18 cellular contexts compared by ENCODE assay signal in genomic region chr6:2797564-2798014, GRCh38. TPM values are rescaled to one million over a fixed set of nuclear protein-coding genes. Genes with fewer than 3 reads are reported as not detected.
DNase-seq lines count a peak whose midpoint lies in the region; ATAC-seq, FAIRE-seq and TF ChIP-seq lines count a peak whose summit lies in the region.
"Had no signal": no experiment of that assay in that cellular context is flagged by ENCODE, and none has a peak within 500 bp of the region (broad histone marks: within the 10 kb centered on the region; RNA-seq: fewer than 3 reads in every experiment).

No MANE protein-coding gene starts in this region.

- no peaks in the 10 kb centered on the region for H3K79me2 ChIP-seq in K562 (ENCODE audit: control insufficient read depth, insufficient read depth, low read length)

- H3K4me1 Mint-ChIP-seq in activated naive CD8-positive, alpha-beta T cell treated with anti-CD3 and anti-CD28 coated beads, Interleukin-2, amount 10 ng/mL, durations not matched to agents 7 days and 5 days = peaks cover 38% of the 10 kb centered on the region
- peaks cover 39% of the 10 kb centered on the region for H3K4me1 Mint-ChIP-seq in activated naive CD8-positive, alpha-beta T cell treated with anti-CD3 and anti-CD28 coated beads for 36 hours

- TF ChIP-seq EP300 in K562 (IDR thresholded peaks at IDR 0.05; ENCODE audit: low read length) = no peak

- H3K36me3 Mint-ChIP-seq in activated naive CD8-positive, alpha-beta T cell treated with anti-CD3 and anti-CD28 coated beads, Interleukin-2, amount 10 ng/mL, durations not matched to agents 7 days and 5 days = no peaks in the 10 kb centered on the region
- H3K36me3 Mint-ChIP-seq in activated naive CD8-positive, alpha-beta T cell treated with anti-CD3 and anti-CD28 coated beads for 36 hours = peaks cover 5% of the 10 kb centered on the region

- no TSS peak for BruUV-seq in K562 (replicated peaks; lab: Mats Ljungman, UMichigan)

- H3K4me1 ChIP-seq in K562 (replicated peaks in 1 of 2; ENCODE audit: control insufficient read depth in 2 of 2, insufficient read depth in 2 of 2, low read length in 2 of 2) (peaks cover 13 to 16% of the 10 kb centered on the region in 2 experiments), upper lobe of right lung (peaks cover 31% of the 10 kb centered on the region)

- no peaks in the 10 kb centered on the region for H3K27me3 ChIP-seq in K562 (ENCODE audit: control insufficient read depth in 2 of 2, insufficient read depth in 2 of 2, low read length in 2 of 2)
- no peaks in the 10 kb centered on the region for H3K27me3 ChIP-seq in upper lobe of right lung
- H3K27me3 ChIP-seq: SJSA1 had no signal

- no peaks in the 10 kb centered on the region for H3K27me3 Mint-ChIP-seq in activated naive CD8-positive, alpha-beta T cell treated with anti-CD3 and anti-CD28 coated beads, Interleukin-2, amount 10 ng/mL, durations not matched to agents 7 days and 5 days
- no peaks in the 10 kb centered on the region for H3K27me3 Mint-ChIP-seq in activated naive CD8-positive, alpha-beta T cell treated with anti-CD3 and anti-CD28 coated beads for 36 hours
- H3K27me3 Mint-ChIP-seq: activated naive CD8-positive, alpha-beta T cell treated with anti-CD3 and anti-CD28 coated beads, Interleukin-2, amount 50 U/mL, for 24 hours; central memory CD8-positive, alpha-beta T cell; naive thymus-derived CD4-positive, alpha-beta T cell had no signal

- FAIRE-seq in K562 (lab: Jason Lieb, UNC) = no peak

- TF ChIP-seq POLR2A in K562 (conservative IDR thresholded peaks at IDR 0.05) = no peak

- H3K4me3 ChIP-seq in K562 (no peak overlapping the region), upper lobe of right lung (no peak overlapping the region)
- H3K4me3 ChIP-seq: SJSA1 had no signal

- no peak for TF ChIP-seq CTCF in K562 (IDR thresholded peaks at IDR 0.05 in 2 of 3, conservative IDR thresholded peaks at IDR 0.05 in 1 of 3; ENCODE audit: insufficient read depth in 2 of 3, low read depth in 1 of 3, low read length in 3 of 3)
- no peak for TF ChIP-seq CTCF in upper lobe of right lung (IDR thresholded peaks at IDR 0.05)

- whole genome bisulfite sequencing in K562 (ENCODE audit: insufficient coverage, low coverage, missing lambda C conversion rate) = 27% methylated on average over 2 of the region's 3 CpGs

- DNase-seq in activated naive CD8-positive, alpha-beta T cell treated with anti-CD3 and anti-CD28 coated beads, Interleukin-2, amount 10 ng/mL, durations not matched to agents 7 days and 5 days = no peak
- DNase-seq in activated naive CD8-positive, alpha-beta T cell treated with anti-CD3 and anti-CD28 coated beads for 36 hours = no peak
- DNase-seq in K562 (ENCODE audit: extremely low read depth in 1 of 4, low spot score in 3 of 4) (peak in 1 of 4 experiments; percentile 30), mucosa of gallbladder (ENCODE audit: low spot score) (peak; percentile 21), upper lobe of right lung (no peak), NCI-H774 (lab: John Stamatoyannopoulos, UW) (no peak)
- DNase-seq: activated CD8-positive, alpha-beta memory T cell treated with anti-CD3 and anti-CD28 coated beads, Interleukin-2, amount 50 U/mL, for 4 hours; activated naive CD8-positive, alpha-beta T cell treated with anti-CD3 and anti-CD28 coated beads, Interleukin-2, amount 50 U/mL, for 24 hours; glutamatergic neuron; naive thymus-derived CD4-positive, alpha-beta T cell; NCI-H1930 had no signal

- H3K27ac Mint-ChIP-seq in activated naive CD8-positive, alpha-beta T cell treated with anti-CD3 and anti-CD28 coated beads, Interleukin-2, amount 10 ng/mL, durations not matched to agents 7 days and 5 days = peak overlapping the region; percentile 51
- no peak overlapping the region for H3K27ac Mint-ChIP-seq in activated naive CD8-positive, alpha-beta T cell treated with anti-CD3 and anti-CD28 coated beads for 36 hours
- H3K27ac Mint-ChIP-seq: activated naive CD8-positive, alpha-beta T cell treated with anti-CD3 and anti-CD28 coated beads, Interleukin-2, amount 50 U/mL, for 24 hours had no signal

- H3K27ac ChIP-seq in K562 (ENCODE audit: extremely low read depth, low read depth, low read length) (no peak overlapping the region), upper lobe of right lung (peak overlapping the region; percentile 27)
- H3K27ac ChIP-seq: KMS-11, SJSA1 had no signal

- H3K4me2 ChIP-seq in K562 (ENCODE audit: insufficient read depth, low read length) = no peak overlapping the region
- H3K4me2 ChIP-seq: KMS-11 had no signal

- in situ Hi-C loops in K562 (cut with MboI) = no loop called here

- no peak for ATAC-seq in activated naive CD8-positive, alpha-beta T cell treated with anti-CD3 and anti-CD28 coated beads, Interleukin-2, amount 10 ng/mL, durations not matched to agents 7 days and 5 days (ENCODE audit: low read depth)
- ATAC-seq in K562 (peak; percentile 37), upper lobe of right lung (peak; percentile 71), GM18519 (IDR thresholded peaks at IDR 0.05; ENCODE audit: low FRiP score, unreplicated experiment) (no peak), GM18867 (IDR thresholded peaks at IDR 0.05; ENCODE audit: unreplicated experiment) (no peak)
- ATAC-seq: activated naive CD8-positive, alpha-beta T cell treated with anti-CD3 and anti-CD28 coated beads, Interleukin-2, amount 50 U/mL, for 24 hours; HCT116; naive thymus-derived CD4-positive, alpha-beta T cell; sciatic nerve had no signal

- H3K36me3 ChIP-seq in K562 (ENCODE audit: control insufficient read depth, insufficient read depth, low read length) (no peaks in the 10 kb centered on the region), upper lobe of right lung (no peaks in the 10 kb centered on the region)

- H3K9me3 ChIP-seq in K562 (replicated peaks; ENCODE audit: control insufficient read depth, insufficient read depth, low read depth, low read length) = 0 out of 2 replicates have a peak, but pooled peaks cover 4% of the 10 kb centered on the region
- H3K9me3 ChIP-seq in upper lobe of right lung = no peaks in the 10 kb centered on the region
- H3K9me3 ChIP-seq: SJSA1 had no signal

- no peaks in the 10 kb centered on the region for H3K9me1 ChIP-seq in K562 (ENCODE audit: control insufficient read depth, insufficient read depth, low read length)

- peak overlapping the region in 1 of 2 experiments; percentile 11; a peak in 2 of 4 replicates for H3K9ac ChIP-seq in K562 (ENCODE audit: insufficient read depth in 1 of 2, low read depth in 2 of 2, low read length in 2 of 2)
- H3K9ac ChIP-seq: KMS-11 had no signal

- H3K9me3 Mint-ChIP-seq in activated naive CD8-positive, alpha-beta T cell treated with anti-CD3 and anti-CD28 coated beads, Interleukin-2, amount 10 ng/mL, durations not matched to agents 7 days and 5 days = no peaks in the 10 kb centered on the region
- H3K9me3 Mint-ChIP-seq in activated naive CD8-positive, alpha-beta T cell treated with anti-CD3 and anti-CD28 coated beads for 36 hours = peaks cover 3% of the 10 kb centered on the region
- H3K9me3 Mint-ChIP-seq: activated naive CD8-positive, alpha-beta T cell treated with anti-CD3 and anti-CD28 coated beads, Interleukin-2, amount 50 U/mL, for 24 hours; central memory CD8-positive, alpha-beta T cell had no signal

- H4K20me1 ChIP-seq in K562 (replicated peaks; ENCODE audit: control insufficient read depth, insufficient read depth, low read length) = no peaks in the 10 kb centered on the region

- intact Hi-C loops in K562 (cut with micrococcal nuclease) (no loop called here), upper lobe of right lung (cut with DNase I) (loop anchor here (10.0 kb wide), 1 partner anchor 137 kb away; no protein-coding TSS in a partner anchor)

- POLR2A ChIA-PET in activated naive CD8-positive, alpha-beta T cell treated with anti-CD3 and anti-CD28 coated beads, Interleukin-2, amount 10 ng/mL, durations not matched to agents 7 days and 5 days (lab: Charles Lee) = interaction anchor here (0.6 kb wide), 1 partner anchor 262 kb away, joined by 3 read pairs; no protein-coding TSS in a partner anchor
- POLR2A ChIA-PET in K562 (lab: Yijun Ruan, JAX) = interaction anchor here (0.6 to 2.8 kb wide), 8 partner anchors 8 to 784 kb away, joined by 3 to 12 read pairs (median 4); partner anchors contain the start of gene SERPINB1

- H2AFZ ChIP-seq in K562 (ENCODE audit: low read depth, low read length) = peak overlapping the region; percentile 57; the same call in 1 of the 2 replicates

- no peak overlapping the region for H3K4me3 Mint-ChIP-seq in activated naive CD8-positive, alpha-beta T cell treated with anti-CD3 and anti-CD28 coated beads, Interleukin-2, amount 10 ng/mL, durations not matched to agents 7 days and 5 days
- H3K4me3 Mint-ChIP-seq in activated naive CD8-positive, alpha-beta T cell treated with anti-CD3 and anti-CD28 coated beads for 36 hours = no peak overlapping the region
- H3K4me3 Mint-ChIP-seq: activated naive CD8-positive, alpha-beta T cell treated with anti-CD3 and anti-CD28 coated beads, Interleukin-2, amount 50 U/mL, for 24 hours; central memory CD8-positive, alpha-beta T cell; naive thymus-derived CD4-positive, alpha-beta T cell had no signal

- CTCF ChIA-PET in K562 (lab: Yijun Ruan, JAX; ENCODE audit: low intra/inter-chr PET ratio) = no interaction called here

- TF ChIP-seq RAD21 in K562 (CRISPR knock-in tag; conservative IDR thresholded peaks at IDR 0.05 in 1 of 2, IDR thresholded peaks at IDR 0.05 in 1 of 2) = no peak

RNA-seq across cellular contexts. Expression of gene WRNIP1, which starts 32.4 kb away (rescaled TPM):
- total RNA-seq in activated naive CD8-positive, alpha-beta T cell treated with anti-CD3 and anti-CD28 coated beads, Interleukin-2, amount 10 ng/mL, durations not matched to agents 7 days and 5 days = 10 to 100 TPM; 45.4 to 46.7 TPM
- 10 to 100 TPM; 47.6 to 47.8 TPM for total RNA-seq in activated naive CD8-positive, alpha-beta T cell treated with anti-CD3 and anti-CD28 coated beads for 36 hours
- total RNA-seq in K562 (2011; cell fraction: chromatin; rRNA removed; ENCODE audit: low replicate concordance) = 22.1 and 23.9 TPM in 2 replicates
- total RNA-seq in K562 (2011; cell fraction: nucleolus; rRNA removed) = 25.7 and 28.6 TPM in 2 replicates
- 23.4 and 25.1 TPM in 2 replicates for total RNA-seq in K562 (2011; cell fraction: nucleoplasm; rRNA removed)
- total RNA-seq in K562 (2014; rRNA removed) = 57.6 and 66.2 TPM in 2 replicates
- 35.8 and 41.6 TPM in 2 replicates for total RNA-seq in K562 (2014; rRNA removed; fragmentation: Illumina TruSeq; extraction: Trizol)
- 57.9 and 59.8 TPM in 2 replicates for total RNA-seq in K562 (2015; rRNA removed; fragmentation: Illumina TruSeq; extraction: Trizol)
- total RNA-seq in K562 (2021) = 43.6 and 48.6 TPM in 2 replicates
- 38.9 and 44.1 TPM in 2 replicates for polyA plus RNA-seq in K562 (2011; rRNA removed)
- polyA plus RNA-seq in K562 (2011; cell fraction: cytosol; rRNA removed) = 48.7 and 64.2 TPM in 2 replicates
- 70.8 and 98.6 TPM in 2 replicates for polyA plus RNA-seq in K562 (2011; cell fraction: nucleus; rRNA removed)
- 48.5 and 50.6 TPM in 2 replicates for polyA plus RNA-seq in K562 (2012)
- polyA plus RNA-seq in K562 (2014; fragmentation: Illumina TruSeq; extraction: Trizol) = 52.1 and 63.6 TPM in 2 replicates
- polyA plus RNA-seq in K562 (2014; fragmentation: Nextera tagmentation; extraction: Ambion mirVana) = 10 to 100 TPM; 13.2 to 15.9 TPM
- 58.3 and 59.8 TPM in 2 replicates for polyA plus RNA-seq in K562 (2014; rRNA removed)
- polyA minus RNA-seq in K562 (2011; rRNA and poly(A)+ RNA removed) = 32.3 and 38.6 TPM in 2 replicates
- 23.3 and 23.9 TPM in 2 replicates for polyA minus RNA-seq in K562 (2011; cell fraction: cytosol; rRNA and poly(A)+ RNA removed)
- 36.5 and 48.5 TPM in 2 replicates for polyA minus RNA-seq in K562 (2011; cell fraction: nucleus; rRNA and poly(A)+ RNA removed)
- 47.4 TPM for total RNA-seq in mucosa of gallbladder
- total RNA-seq in upper lobe of right lung = 42.9 TPM

RNA-seq across cellular contexts. Expression of gene SERPINB1, which starts 44.1 kb away (rescaled TPM):
- 10 to 100 TPM; 58.6 to 59.8 TPM for total RNA-seq in activated naive CD8-positive, alpha-beta T cell treated with anti-CD3 and anti-CD28 coated beads, Interleukin-2, amount 10 ng/mL, durations not matched to agents 7 days and 5 days
- 10 to 100 TPM; 38.1 to 44.7 TPM for total RNA-seq in activated naive CD8-positive, alpha-beta T cell treated with anti-CD3 and anti-CD28 coated beads for 36 hours
- total RNA-seq in K562 (2011; cell fraction: chromatin; rRNA removed; ENCODE audit: low replicate concordance) = 11.1 and 19.1 TPM in 2 replicates
- total RNA-seq in K562 (2011; cell fraction: nucleolus; rRNA removed) = 13.9 and 18.2 TPM in 2 replicates
- 16.9 and 26.9 TPM in 2 replicates for total RNA-seq in K562 (2011; cell fraction: nucleoplasm; rRNA removed)
- 36.7 and 41.2 TPM in 2 replicates for total RNA-seq in K562 (2014; rRNA removed)
- total RNA-seq in K562 (2014; rRNA removed; fragmentation: Illumina TruSeq; extraction: Trizol) = 49.3 and 62.5 TPM in 2 replicates
- total RNA-seq in K562 (2015; rRNA removed; fragmentation: Illumina TruSeq; extraction: Trizol) = 31.9 and 33.9 TPM in 2 replicates
- 45.6 and 46.5 TPM in 2 replicates for total RNA-seq in K562 (2021)
- polyA plus RNA-seq in K562 (2011; rRNA removed) = 49.4 and 108 TPM in 2 replicates
- polyA plus RNA-seq in K562 (2011; cell fraction: cytosol; rRNA removed) = 24.3 and 27.5 TPM in 2 replicates
- polyA plus RNA-seq in K562 (2011; cell fraction: nucleus; rRNA removed) = 22.6 and 24.2 TPM in 2 replicates
- polyA plus RNA-seq in K562 (2012) = 44.7 and 93.0 TPM in 2 replicates
- polyA plus RNA-seq in K562 (2014; fragmentation: Illumina TruSeq; extraction: Trizol) = 57.7 and 78.3 TPM in 2 replicates
- polyA plus RNA-seq in K562 (2014; fragmentation: Nextera tagmentation; extraction: Ambion mirVana) = 10 to 100 TPM; 63.8 to 68.7 TPM
- 61.9 and 66.9 TPM in 2 replicates for polyA plus RNA-seq in K562 (2014; rRNA removed)
- 48.6 and 55.2 TPM in 2 replicates for polyA minus RNA-seq in K562 (2011; rRNA and poly(A)+ RNA removed)
- 25.9 and 43.6 TPM in 2 replicates for polyA minus RNA-seq in K562 (2011; cell fraction: cytosol; rRNA and poly(A)+ RNA removed)
- polyA minus RNA-seq in K562 (2011; cell fraction: nucleus; rRNA and poly(A)+ RNA removed) = 20.3 and 22.5 TPM in 2 replicates
- total RNA-seq in mucosa of gallbladder = 62.0 TPM
- total RNA-seq in upper lobe of right lung = 101 TPM

RNA-seq across cellular contexts. Expression of gene MYLK4, which starts 46.9 kb away (rescaled TPM):
- under 1 TPM; 0.33 to 0.62 TPM for total RNA-seq in activated naive CD8-positive, alpha-beta T cell treated with anti-CD3 and anti-CD28 coated beads, Interleukin-2, amount 10 ng/mL, durations not matched to agents 7 days and 5 days
- under 1 TPM; 0.10 to 0.21 TPM for total RNA-seq in activated naive CD8-positive, alpha-beta T cell treated with anti-CD3 and anti-CD28 coated beads for 36 hours
- total RNA-seq in K562 (2011; cell fraction: chromatin; rRNA removed; ENCODE audit: low replicate concordance) = 0.07 and 0.16 TPM in 2 replicates
- total RNA-seq in K562 (2011; cell fraction: nucleolus; rRNA removed) = under 0.01 TPM in 1 of 2 replicates, not detected in the other
- total RNA-seq in K562 (2011; cell fraction: nucleoplasm; rRNA removed) = 0.07 TPM in 1 of 2 replicates, not detected in the other
- 0.04 and 0.09 TPM in 2 replicates for total RNA-seq in K562 (2014; rRNA removed)
- 0.04 and 0.06 TPM in 2 replicates for total RNA-seq in K562 (2014; rRNA removed; fragmentation: Illumina TruSeq; extraction: Trizol)
- total RNA-seq in K562 (2015; rRNA removed; fragmentation: Illumina TruSeq; extraction: Trizol) = 0.07 and 0.15 TPM in 2 replicates
- total RNA-seq in K562 (2021) = 0.02 and 0.07 TPM in 2 replicates
- 0.03 and 0.09 TPM in 2 replicates for polyA plus RNA-seq in K562 (2011; rRNA removed)
- polyA plus RNA-seq in K562 (2011; cell fraction: cytosol; rRNA removed) = 0.01 and 0.09 TPM in 2 replicates
- polyA plus RNA-seq in K562 (2011; cell fraction: nucleus; rRNA removed) = 0.30 and 0.67 TPM in 2 replicates
- 0.07 and 0.25 TPM in 2 replicates for polyA plus RNA-seq in K562 (2012)
- polyA plus RNA-seq in K562 (2014; fragmentation: Illumina TruSeq; extraction: Trizol) = 0.03 and 0.06 TPM in 2 replicates
- under 1 TPM; 0.01 to 0.03 TPM for polyA plus RNA-seq in K562 (2014; fragmentation: Nextera tagmentation; extraction: Ambion mirVana)
- 0.15 and 0.30 TPM in 2 replicates for polyA plus RNA-seq in K562 (2014; rRNA removed)
- polyA minus RNA-seq in K562 (2011; rRNA and poly(A)+ RNA removed) = 0.09 TPM in 1 of 2 replicates, not detected in the other
- polyA minus RNA-seq in K562 (2011; cell fraction: cytosol; rRNA and poly(A)+ RNA removed) = not detected in 2 replicates
- under 0.01 and 0.22 TPM in 2 replicates for polyA minus RNA-seq in K562 (2011; cell fraction: nucleus; rRNA and poly(A)+ RNA removed)
- 0.63 TPM for total RNA-seq in mucosa of gallbladder
- 0.84 TPM for total RNA-seq in upper lobe of right lung

Comparison
In these comparisons a context has a peak if more than half of its experiments do, and no peak if none do; other contexts are left out.
1. ATAC-seq: peak in K562 (single experiment) and upper lobe of right lung (single experiment); none in activated naive CD8-positive, alpha-beta T cell treated with anti-CD3 and anti-CD28 coated beads, Interleukin-2, amount 10 ng/mL, durations not matched to agents 7 days and 5 days (single experiment), GM18519 (single experiment) and GM18867 (single experiment).